In genomic region chr3:157088506-157089454, GRCh38 we compare ENCODE assay signal across 8 cellular contexts.
DNase-seq lines count a peak whose midpoint lies in the region; FAIRE-seq and TF ChIP-seq lines count a peak whose summit lies in the region.

No MANE protein-coding gene starts in this region.

- H3K9me2 ChIP-seq in GM23248 (ENCODE audit: insufficient read depth), result no peaks in the 10 kb centered on the region

- H2AFZ ChIP-seq in GM23248 (peak overlapping the region; percentile 96), osteoblast (ENCODE audit: low read length) (peak overlapping the region; percentile 78)

- WGBS in GM23248 (ENCODE audit: low coverage in 1 of 2, low lambda C conversion rate in 2 of 2, missing lambda C conversion rate in 2 of 2), 2 experiments, result 1% methylated on average over 59 to 61 of the region's 61 CpGs
- 0% methylated on average over 29 to 44 of the region's 61 CpGs for WGBS in thyroid gland, 2 donors

- H3K27me3 ChIP-seq in GM23248 (replicated peaks; ENCODE audit: insufficient read depth), result no peaks in the 10 kb centered on the region
- H3K27me3 ChIP-seq in osteoblast (ENCODE audit: insufficient read depth, low read length), result no peaks in the 10 kb centered on the region
- no peaks in the 10 kb centered on the region for H3K27me3 ChIP-seq in thyroid gland

- intact Hi-C loops in thyroid gland (cut with DNase I), result loop anchor here (10.0 kb wide), 1 partner anchor 534 kb away; the partner anchor contains the start of gene SSR3

- H4K20me1 ChIP-seq in GM23248 (ENCODE audit: insufficient read depth) (no peaks in the 10 kb centered on the region), osteoblast (ENCODE audit: insufficient read depth, low read length) (no peaks in the 10 kb centered on the region)

- in situ Hi-C loops in GM23248 (cut with MboI), result loop anchor here (5.0 to 25.0 kb wide), 4 partner anchors 49 to 951 kb away; no protein-coding TSS in a partner anchor

- H3K9me3 ChIP-seq in GM23248 (ENCODE audit: low read depth), result no peaks in the 10 kb centered on the region
- H3K9me3 ChIP-seq in osteoblast (ENCODE audit: low read depth, low read length), result no peaks in the 10 kb centered on the region
- no peaks in the 10 kb centered on the region for H3K9me3 ChIP-seq in thyroid gland

- H3K4me2 ChIP-seq in GM23248 (ENCODE audit: unreplicated experiment) (peak overlapping the region; percentile 88), osteoblast (ENCODE audit: insufficient read depth, low read length) (peak overlapping the region; percentile 86)

- H3K36me3 ChIP-seq in GM23248 (ENCODE audit: low read depth), result no peaks in the 10 kb centered on the region
- no peaks in the 10 kb centered on the region for H3K36me3 ChIP-seq in osteoblast (ENCODE audit: insufficient read depth, low read length)
- no peaks in the 10 kb centered on the region for H3K36me3 ChIP-seq in thyroid gland

- peak overlapping the region; percentile 89 for H3K27ac ChIP-seq in GM23248
- H3K27ac ChIP-seq in osteoblast (ENCODE audit: low read depth, low read length), result peak overlapping the region; percentile 94
- H3K27ac ChIP-seq in thyroid gland, result peak overlapping the region; percentile 99 to 100 (median 100)

- peak; percentile 91 to 96 for TF ChIP-seq POLR2A in thyroid gland (IDR thresholded peaks at IDR 0.05)

- H3K9ac ChIP-seq in GM23248, result peak overlapping the region; percentile 89

- H3F3A ChIP-seq in GM23248 (ENCODE audit: insufficient read depth), result peaks cover 21% of the 10 kb centered on the region

- peak overlapping the region; percentile 71 for H3K4me3 ChIP-seq in GM23248
- peak overlapping the region; percentile 74 for H3K4me3 ChIP-seq in osteoblast (ENCODE audit: insufficient read depth, low read length)
- peak overlapping the region in 2 of 3 donors; percentile 50 to 66 for H3K4me3 ChIP-seq in thyroid gland (replicated peaks in 1 of 3)

- FAIRE-seq in frontal cortex (lab: Jason Lieb, UNC), result no peak

- H3K79me2 ChIP-seq in GM23248 (ENCODE audit: insufficient read depth), result no peaks in the 10 kb centered on the region
- H3K79me2 ChIP-seq in osteoblast (ENCODE audit: insufficient read depth, low read length), result no peaks in the 10 kb centered on the region

- DNase-seq in EH (ENCODE audit: low read depth), result peak; percentile 93
- peak; percentile 95 for DNase-seq in GM23248
- DNase-seq in LoVo (ENCODE audit: low spot score), result peak; percentile 96
- peak; percentile 86 to 90 for DNase-seq in activated T-helper 1 cell treated with anti-CD3 and anti-CD28 coated beads, Interleukin-2, amount 50 U/mL, for 16 hours (ENCODE audit: low read depth in 1 of 2, low spot score in 1 of 2)
- DNase-seq in frontal cortex (ENCODE audit: low spot score in 2 of 2), result peak; percentile 81 to 88
- peak; percentile 97 for DNase-seq in osteoblast (ENCODE audit: insufficient read length, low spot score, missing footprints)
- peak; percentile 96 to 97 for DNase-seq in thyroid gland
- no peak for DNase-seq in SW 1271 (lab: John Stamatoyannopoulos, UW)

- peaks cover 22% of the 10 kb centered on the region for H3K4me1 ChIP-seq in GM23248 (ENCODE audit: insufficient read depth)
- H3K4me1 ChIP-seq in osteoblast (ENCODE audit: insufficient read depth, low read length), result peaks cover 44% of the 10 kb centered on the region
- H3K4me1 ChIP-seq in thyroid gland, result peaks cover 40 to 53% of the 10 kb centered on the region in 2 donors

- TF ChIP-seq CTCF in osteoblast (IDR thresholded peaks at IDR 0.05; ENCODE audit: extremely low read depth, low read depth, low read length) (no peak), thyroid gland (IDR thresholded peaks at IDR 0.05) (no peak)

Comparison
In these comparisons a context has a peak if more than half of its experiments do, and no peak if none do; other contexts are left out.
1. DNase-seq: peak in EH (single experiment), GM23248 (single experiment), LoVo (single experiment), activated T-helper 1 cell treated with anti-CD3 and anti-CD28 coated beads, Interleukin-2, amount 50 U/mL, for 16 hours (2 of 2), frontal cortex (2 of 2), osteoblast (single experiment) and thyroid gland (2 of 2); none in SW 1271 (0 of 2).
2. Peak in every context shown above with its lines, with median percentiles within 50 percentile points of each other: H3K27ac ChIP-seq and H3K4me3 ChIP-seq.